Comparison of ENCODE assay signal across 26 cellular contexts in the genomic region with DNA sequence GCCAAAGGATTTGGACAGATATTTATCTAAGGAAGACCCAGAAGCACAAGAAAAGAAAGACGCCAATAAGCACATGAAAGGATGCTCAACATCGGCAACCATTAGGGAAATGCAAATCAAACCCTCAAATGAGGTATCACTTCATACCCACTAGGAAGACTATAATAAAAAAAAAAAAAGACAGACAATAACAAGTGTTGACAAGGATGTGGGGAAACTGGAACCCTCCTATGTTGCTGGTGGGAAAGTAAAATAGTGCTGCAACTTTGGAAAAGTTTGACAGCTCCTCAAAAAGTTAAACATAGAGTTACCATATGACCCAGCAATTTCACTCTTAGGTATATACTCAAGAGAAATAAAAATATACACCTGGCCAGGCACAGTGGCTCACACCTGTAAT.
"Had no signal": no experiment of that assay in that cellular context is flagged by ENCODE, and none has a peak within 500 bp of the region (broad histone marks: within the 10 kb centered on the region; RNA-seq: fewer than 3 reads in every experiment).

No MANE protein-coding gene starts in this region.

- H3K27me3 Mint-ChIP-seq: natural killer cell treated with Interleukin-12 subunit alpha and Interleukin-12 subunit beta and Interleukin-15 and Interleukin-18, amount 100 ng/mL, for 72 hours; progenitor cell of endocrine pancreas; stimulated activated naive CD8-positive, alpha-beta T cell treated with anti-CD3 and anti-CD28 coated beads, Interleukin-15, amount 100 ng/mL, for 72 hours; type B pancreatic cell had no signal

- H3K27me3 ChIP-seq: left lung, ovary, right atrium auricular region, tibial nerve, uterus had no signal

- H3K36me3 Mint-ChIP-seq: immature natural killer cell had no signal

- FAIRE-seq: islet of Langerhans, kidney had no signal

- ATAC-seq: left colon; left lung; lower lobe of right lung; natural killer cell treated with Interleukin-12 subunit alpha and Interleukin-12 subunit beta and Interleukin-15 and Interleukin-18, amount 100 ng/mL, for 72 hours; sciatic nerve; stimulated activated effector memory CD8-positive, alpha-beta T cell treated with anti-CD3 and anti-CD28 coated beads, Interleukin-12 subunit alpha, Interleukin-12 subunit beta, amount 100 ng/mL, for 72 hours; stimulated activated naive CD8-positive, alpha-beta T cell treated with anti-CD3 and anti-CD28 coated beads, Interleukin-15, amount 100 ng/mL, for 72 hours had no signal

- H3K27ac ChIP-seq: left lung, lower lobe of right lung, ovary, right atrium auricular region, skin epidermis, tibial nerve, uterus had no signal

- H3K4me3 ChIP-seq: left lung, lower lobe of right lung, ovary, right atrium auricular region, skin epidermis, tibial nerve, uterus had no signal

- H3K4me3 Mint-ChIP-seq: immature natural killer cell; natural killer cell treated with Interleukin-12 subunit alpha and Interleukin-12 subunit beta and Interleukin-15 and Interleukin-18, amount 100 ng/mL, for 72 hours; stimulated activated effector memory CD8-positive, alpha-beta T cell treated with anti-CD3 and anti-CD28 coated beads, Interleukin-12 subunit alpha, Interleukin-12 subunit beta, amount 100 ng/mL, for 72 hours; stimulated activated naive CD8-positive, alpha-beta T cell treated with anti-CD3 and anti-CD28 coated beads, Interleukin-15, amount 100 ng/mL, for 72 hours; type B pancreatic cell had no signal

- H3K9me3 Mint-ChIP-seq: immature natural killer cell; natural killer cell treated with Interleukin-12 subunit alpha and Interleukin-12 subunit beta and Interleukin-15 and Interleukin-18, amount 100 ng/mL, for 72 hours; stimulated activated effector memory CD8-positive, alpha-beta T cell treated with anti-CD3 and anti-CD28 coated beads, Interleukin-12 subunit alpha, Interleukin-12 subunit beta, amount 100 ng/mL, for 72 hours; stimulated activated naive CD8-positive, alpha-beta T cell treated with anti-CD3 and anti-CD28 coated beads, Interleukin-15, amount 100 ng/mL, for 72 hours; type B pancreatic cell had no signal

- DNase-seq: hypothalamus; immature natural killer cell; kidney; left colon; left lung; lower lobe of right lung; mammary epithelial cell; mesendoderm; midbrain; ovary; stimulated activated CD4-positive, alpha-beta T cell treated with anti-CD3 and anti-CD28 coated beads, Interleukin-12 subunit alpha, Interleukin-12 subunit beta, amount 100 ng/mL, for 4 hours; stimulated activated CD4-positive, alpha-beta T cell treated with anti-CD3 and anti-CD28 coated beads, Interleukin-15, amount 100 ng/mL, for 24 hours; stimulated activated CD4-positive, alpha-beta T cell treated with anti-CD3 and anti-CD28 coated beads, Interleukin-4, amount 100 ng/mL, for 24 hours; stimulated activated naive CD4-positive, alpha-beta T cell treated with Interleukin-2 at 50 U/mL for 16 hours; stimulated activated naive CD8-positive, alpha-beta T cell treated with anti-CD3 and anti-CD28 coated beads, Interleukin-15, amount 100 ng/mL, for 72 hours; substantia nigra; uterus had no signal

- H3K9me3 ChIP-seq: left lung, lower lobe of right lung, ovary, right atrium auricular region, tibial nerve, uterus had no signal

- H3K27ac Mint-ChIP-seq: immature natural killer cell; natural killer cell treated with Interleukin-12 subunit alpha and Interleukin-12 subunit beta and Interleukin-15 and Interleukin-18, amount 100 ng/mL, for 72 hours; progenitor cell of endocrine pancreas; stimulated activated effector memory CD8-positive, alpha-beta T cell treated with anti-CD3 and anti-CD28 coated beads, Interleukin-12 subunit alpha, Interleukin-12 subunit beta, amount 100 ng/mL, for 72 hours; stimulated activated naive CD8-positive, alpha-beta T cell treated with anti-CD3 and anti-CD28 coated beads, Interleukin-15, amount 100 ng/mL, for 72 hours; type B pancreatic cell had no signal

- H3K36me3 ChIP-seq: left lung, lower lobe of right lung, ovary, right atrium auricular region, tibial nerve, uterus had no signal
